9 cellular contexts compared by ENCODE assay signal in the genomic region with DNA sequence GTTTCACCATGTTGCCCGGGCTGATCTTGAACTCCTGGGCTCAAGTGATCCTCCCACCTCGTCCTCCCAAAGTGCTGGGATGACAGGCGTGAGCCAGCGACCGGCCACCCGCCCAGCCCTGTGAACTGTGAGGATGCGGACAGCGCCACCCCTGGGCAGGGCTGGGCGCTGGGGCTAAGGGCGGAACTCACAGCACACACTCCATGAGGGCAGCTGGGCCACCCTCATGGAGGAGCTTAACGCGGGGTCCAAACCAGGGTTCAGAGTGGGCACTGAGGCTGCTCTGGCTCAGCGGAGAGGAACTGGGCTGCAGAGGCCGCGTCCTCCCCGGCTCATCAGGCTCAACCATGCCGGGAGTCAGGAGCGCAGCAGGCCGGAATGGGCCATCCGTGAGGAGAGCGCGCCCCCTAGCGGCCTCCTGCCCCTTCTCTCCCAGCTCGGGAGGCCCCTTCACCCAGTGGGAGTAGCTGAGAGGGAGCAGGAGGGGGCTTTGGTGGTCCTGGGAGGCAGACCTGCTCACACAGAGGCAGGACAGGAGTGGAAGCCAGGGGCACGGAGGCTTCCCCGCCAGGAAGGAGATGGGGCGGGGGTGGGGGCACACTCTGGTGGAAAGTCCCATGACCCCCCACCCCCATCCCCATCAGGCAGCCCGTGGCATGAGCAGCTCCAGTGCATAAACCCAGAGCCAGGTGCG. TPM values are rescaled to one million over a fixed set of nuclear protein-coding genes. Genes with fewer than 3 reads are reported as not detected.
DNase-seq lines count a peak whose midpoint lies in the region; ATAC-seq, FAIRE-seq and TF ChIP-seq lines count a peak whose summit lies in the region.
"Had no signal": no experiment of that assay in that cellular context is flagged by ENCODE, and none has a peak within 500 bp of the region (broad histone marks: within the 10 kb centered on the region; RNA-seq: fewer than 3 reads in every experiment).

No MANE protein-coding gene starts in this region.

- H3K9me3 ChIP-seq in DND-41 (ENCODE audit: insufficient read depth, low read length, severe bottlenecking) (no peaks in the 10 kb centered on the region), testis (no peaks in the 10 kb centered on the region)

- intact Hi-C loops in testis (cut with DNase I; ENCODE audit: low total_unique reads): loop anchor here (5.0 kb wide), 1 partner anchor 45 kb away; no protein-coding TSS in a partner anchor

- H3K4me3 ChIP-seq in DND-41 (ENCODE audit: low read depth in 1 of 2, low read length in 2 of 2) (no peak overlapping the region), testis (no peak overlapping the region)

- 32 to 47% methylated on average over 4 to 25 of the region's 29 CpGs for WGBS in testis, 2 donors

- H3K4me2 ChIP-seq in DND-41 (ENCODE audit: insufficient read depth, low read length): no peak overlapping the region

- H3K9me3 Mint-ChIP-seq in neural crest cell: no peaks in the 10 kb centered on the region

- H3K79me2 ChIP-seq in DND-41 (ENCODE audit: insufficient read depth, low read length): no peaks in the 10 kb centered on the region

- H3K27ac ChIP-seq in DND-41 (ENCODE audit: low read length) (no peak overlapping the region), testis (no peak overlapping the region)

- H3K4me1 Mint-ChIP-seq in neural crest cell: peaks cover 5% of the 10 kb centered on the region

- TF ChIP-seq EP300 in Ishikawa (IDR thresholded peaks at IDR 0.05; ENCODE audit: borderline replicate concordance): no peak

- H3K9ac ChIP-seq in DND-41 (ENCODE audit: low read depth, low read length): no peak overlapping the region

- H3K4me3 Mint-ChIP-seq in neural crest cell: no peak overlapping the region

- peak; percentile 57 for TF ChIP-seq CTCF in DND-41 (IDR thresholded peaks at IDR 0.05; ENCODE audit: borderline replicate concordance, extremely low read depth, low read length, poor library complexity, severe bottlenecking)
- peak; percentile 94 for TF ChIP-seq CTCF in neural crest cell (conservative IDR thresholded peaks at IDR 0.05)
- TF ChIP-seq CTCF in testis (IDR thresholded peaks at IDR 0.05): peak; percentile 83 to 92 (median 89)

- H4K20me1 ChIP-seq in DND-41 (ENCODE audit: insufficient read depth, low read length): peaks cover 19% of the 10 kb centered on the region

- DNase-seq in DND-41 (peak; percentile 27), RCC 7860 (ENCODE audit: low spot score) (peak; percentile 29), activated T-helper 1 cell treated with Interleukin-2 at 50 U/mL for 16 hours (ENCODE audit: low read depth) (peak; percentile 51), fibroblast of peridontal ligament (ENCODE audit: extremely low read depth) (peak; percentile 70), neural crest cell (ENCODE audit: low read depth, low spot score) (peak; percentile 94), testis (peak; percentile 84), cortex of kidney (lab: John Stamatoyannopoulos, UW) (no peak)

- no peak overlapping the region for H3K27ac Mint-ChIP-seq in neural crest cell (ENCODE audit: unreplicated experiment)

- peak; percentile 91 for TF ChIP-seq RAD21 in Ishikawa (IDR thresholded peaks at IDR 0.05; ENCODE audit: low read depth)

- H3K36me3 ChIP-seq in DND-41 (ENCODE audit: insufficient read depth, low read length) (peaks cover 71% of the 10 kb centered on the region), testis (ENCODE audit: low read depth, missing control alignments) (no peaks in the 10 kb centered on the region)

- no peaks in the 10 kb centered on the region for H3K36me3 Mint-ChIP-seq in neural crest cell (ENCODE audit: low read depth)

- H3K27me3 ChIP-seq in DND-41 (ENCODE audit: insufficient read depth, low read length, poor library complexity) (no peaks in the 10 kb centered on the region), testis (no peaks in the 10 kb centered on the region)

- peak; percentile 67 for ATAC-seq in DND-41 (ENCODE audit: insufficient read depth, low read depth)

- TF ChIP-seq POLR2A in testis (IDR thresholded peaks at IDR 0.05): no peak

- FAIRE-seq in RCC 7860 (lab: Jason Lieb, UNC): no peak
- FAIRE-seq: TTC549 had no signal

- no peaks in the 10 kb centered on the region for H3K4me1 ChIP-seq in DND-41 (ENCODE audit: insufficient read depth, low read length)
- H3K4me1 ChIP-seq in testis: peaks cover under 1% of the 10 kb centered on the region

- no peak overlapping the region for H2AFZ ChIP-seq in DND-41 (ENCODE audit: low read depth, low read length)

- no peaks in the 10 kb centered on the region for H3K27me3 Mint-ChIP-seq in neural crest cell (ENCODE audit: low read depth)

TF ChIP-seq in Ishikawa, 13 proteins besides CTCF, POLR2A, EP300 and RAD21:
- TF ChIP-seq YY1 (IDR thresholded peaks at IDR 0.05; ENCODE audit: low read depth) (no peak), ZBTB7A (IDR thresholded peaks at IDR 0.05; ENCODE audit: low read depth) (peak; percentile 85), NFIC (IDR thresholded peaks at IDR 0.05) (no peak), CEBPB (IDR thresholded peaks at IDR 0.05) (no peak)
- TF ChIP-seq, protein P1, sequence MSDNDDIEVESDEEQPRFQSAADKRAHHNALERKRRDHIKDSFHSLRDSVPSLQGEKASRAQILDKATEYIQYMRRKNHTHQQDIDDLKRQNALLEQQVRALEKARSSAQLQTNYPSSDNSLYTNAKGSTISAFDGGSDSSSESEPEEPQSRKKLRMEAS (IDR thresholded peaks at IDR 0.05): 0 out of 2 replicates have a peak, but pooled peaks have one; percentile 10

RNA-seq across cellular contexts. Expression of a gene that starts 13.8 kb away (rescaled TPM):
- total RNA-seq in neural crest cell: 43.2 and 45.4 TPM in 2 replicates
- 100 to 1,000 TPM; 126 to 147 TPM for total RNA-seq in testis
- polyA plus RNA-seq in testis (ENCODE audit: insufficient read depth, low read depth, low replicate concordance): 71.5 TPM

RNA-seq across cellular contexts. Expression of a gene that starts 23.1 kb away (rescaled TPM):
- 45.1 and 55.2 TPM in 2 replicates for total RNA-seq in neural crest cell
- 10 to 100 TPM; 80.2 to 88.3 TPM for total RNA-seq in testis
- polyA plus RNA-seq in testis (ENCODE audit: insufficient read depth, low read depth, low replicate concordance): 56.0 TPM

RNA-seq across cellular contexts. Expression of a gene that starts 30.9 kb away (rescaled TPM):
- total RNA-seq in neural crest cell: 0.91 and 1.2 TPM in 2 replicates
- total RNA-seq in testis: 100 to 1,000 TPM; 103 to 125 TPM
- polyA plus RNA-seq in testis (ENCODE audit: insufficient read depth, low read depth, low replicate concordance): 33.9 TPM

RNA-seq across cellular contexts. Expression of a gene that starts 51.5 kb away (rescaled TPM):
- total RNA-seq in neural crest cell (36.2 and 43.3 TPM in 2 replicates), testis (100 to 1,000 TPM; 126 to 148 TPM)
- polyA plus RNA-seq in testis (ENCODE audit: insufficient read depth, low read depth, low replicate concordance): 61.8 TPM

Comparison
In these comparisons a context has a peak if more than half of its experiments do, and no peak if none do; other contexts are left out.
1. RNA of a gene that starts 30.9 kb away (total RNA-seq): 103 to 125 TPM in testis; 0.91 to 1.2 TPM in neural crest cell; every median in the first group is over 10 times any median in the second.
2. Peak in every context shown above with its lines, with median percentiles within 50 percentile points of each other: CTCF ChIP-seq.